ENCODE assay signal across 16 cellular contexts in the genomic region with DNA sequence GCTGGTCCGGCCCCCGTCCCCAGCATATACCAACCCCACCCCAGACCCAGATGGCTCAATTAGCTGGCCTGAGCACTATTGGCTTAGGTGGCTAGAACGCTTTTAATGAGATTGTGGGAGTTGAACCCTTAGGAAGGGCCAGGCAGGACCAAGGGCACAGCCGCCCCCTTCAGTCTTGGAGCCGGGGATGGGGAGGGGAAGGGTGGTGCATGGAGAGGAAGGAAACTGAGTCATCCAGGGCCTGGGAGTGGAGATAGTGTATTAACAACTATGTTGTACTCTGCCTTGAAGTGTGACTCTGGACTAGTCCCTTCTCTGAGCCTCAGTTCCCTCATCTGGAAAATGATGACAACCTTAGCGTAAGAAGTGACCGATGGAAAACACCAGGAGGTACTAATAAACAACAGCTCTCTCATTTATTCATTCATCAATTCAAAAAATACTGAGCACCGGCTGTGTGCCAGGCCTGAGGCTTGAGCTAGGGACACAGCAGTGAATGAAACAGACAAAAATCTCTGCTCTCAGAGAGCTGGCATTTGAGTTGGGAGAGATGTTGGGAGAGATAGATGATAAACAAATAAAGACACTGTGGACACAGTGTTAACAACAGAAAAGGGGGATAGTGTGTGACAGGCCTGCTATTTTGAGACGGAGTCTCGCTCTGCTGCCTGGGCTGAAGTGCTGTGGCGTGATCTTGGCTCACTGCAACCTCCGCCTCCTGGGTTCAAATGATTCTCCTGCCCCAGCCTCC. TPM values are rescaled to one million over a fixed set of nuclear protein-coding genes. Genes with fewer than 3 reads are reported as not detected.
A peak's percentile ranks its signal among the peaks of the same experiment; 100 is the strongest.
DNase-seq lines count a peak whose midpoint lies in the region; ATAC-seq, FAIRE-seq and TF ChIP-seq lines count a peak whose summit lies in the region.
"Had no signal": no experiment of that assay in that cellular context is flagged by ENCODE, and none has a peak within 500 bp of the region (broad histone marks: within the 10 kb centered on the region; RNA-seq: fewer than 3 reads in every experiment).

No MANE protein-coding gene starts in this region.

- no peak overlapping the region for H2BK20ac ChIP-seq in IMR-90 (ENCODE audit: low read depth, low read length)

- no peak overlapping the region for H4K5ac ChIP-seq in IMR-90 (ENCODE audit: low read depth, low read length)

- in situ Hi-C loops in IMR-90 (cut with MboI; ENCODE audit: low sequenced_read_pairs), result no loop called here

- no peak overlapping the region for H3K4me3 ChIP-seq in IMR-90 (ENCODE audit: insufficient read depth, low read depth, low read length)
- no peak overlapping the region for H3K4me3 ChIP-seq in endothelial cell of umbilical vein (replicated peaks in 1 of 3; ENCODE audit: insufficient read depth in 1 of 3, low read depth in 1 of 3, low read length in 3 of 3)
- H3K4me3 ChIP-seq in psoas muscle, result no peak overlapping the region
- no peak overlapping the region for H3K4me3 ChIP-seq in endodermal cell (ENCODE audit: low read length)
- H3K4me3 ChIP-seq: ascending aorta, gastroesophageal sphincter had no signal

- H3K27me3 ChIP-seq in IMR-90 (ENCODE audit: control insufficient read depth, insufficient read depth, low read length) (no peaks in the 10 kb centered on the region), endothelial cell of umbilical vein (ENCODE audit: control insufficient read depth in 2 of 2, insufficient read depth in 2 of 2, low read length in 2 of 2) (no peaks in the 10 kb centered on the region), psoas muscle (ENCODE audit: insufficient read depth in 3 of 3, low read length in 2 of 3) (no peaks in the 10 kb centered on the region), endodermal cell (ENCODE audit: control insufficient read depth, insufficient read depth, low read length, poor library complexity, severe bottlenecking) (no peaks in the 10 kb centered on the region)
- H3K27me3 ChIP-seq: ascending aorta, gastroesophageal sphincter had no signal

- H3K36me3 Mint-ChIP-seq in endodermal cell (ENCODE audit: low read depth), result peaks cover 46% of the 10 kb centered on the region

- H3K18ac ChIP-seq in IMR-90 (ENCODE audit: low read depth, low read length), result no peak overlapping the region

- no peak for TF ChIP-seq POLR2A in IMR-90 (IDR thresholded peaks at IDR 0.05; ENCODE audit: low read depth, low read length)
- TF ChIP-seq POLR2A in endothelial cell of umbilical vein (IDR thresholded peaks at IDR 0.05; ENCODE audit: low read depth, low read length), result no peak

- no peak for TF ChIP-seq RAD21 in IMR-90 (IDR thresholded peaks at IDR 0.05; ENCODE audit: low read length)

- FAIRE-seq in endothelial cell of umbilical vein (lab: Jason Lieb, UNC), result peak; percentile 99

- H3K9me3 ChIP-seq in IMR-90 (ENCODE audit: control insufficient read depth, insufficient read depth, low read length) (no peaks in the 10 kb centered on the region), endothelial cell of umbilical vein (replicated peaks; ENCODE audit: control insufficient read depth, insufficient read depth, low read length) (no peaks in the 10 kb centered on the region), psoas muscle (no peaks in the 10 kb centered on the region), endodermal cell (ENCODE audit: control insufficient read depth, low read length) (no peaks in the 10 kb centered on the region)
- H3K9me3 ChIP-seq: ascending aorta, gastroesophageal sphincter had no signal

- no peak overlapping the region for H2BK120ac ChIP-seq in IMR-90 (ENCODE audit: low read depth, low read length)

- H3K4me1 Mint-ChIP-seq in endodermal cell, result peaks cover 17% of the 10 kb centered on the region

- BruUV-seq in IMR-90 (replicated peaks; lab: Mats Ljungman, UMichigan) (no TSS peak), endothelial cell of umbilical vein (replicated peaks; lab: Mats Ljungman, UMichigan) (TSS peak; percentile 87)

- H4K20me1 ChIP-seq in IMR-90 (ENCODE audit: insufficient read depth, low read length) (peaks cover 68% of the 10 kb centered on the region), endothelial cell of umbilical vein (replicated peaks; ENCODE audit: control insufficient read depth, extremely low read depth, insufficient read depth, low read length) (no peaks in the 10 kb centered on the region)

- CTCF ChIA-PET in IMR-90 (lab: Yijun Ruan, JAX), result interaction anchor here (0.7 kb wide), 1 partner anchor 10 kb away, joined by 4 read pairs; no protein-coding TSS in a partner anchor
- CTCF ChIA-PET in endothelial cell of umbilical vein (lab: Charles Lee), result interaction anchor here (0.5 to 2.2 kb wide), 12 partner anchors 10 to 657 kb away, joined by 3 to 10 read pairs (median 6); no protein-coding TSS in a partner anchor

- H2AFZ ChIP-seq in IMR-90 (replicated peaks; ENCODE audit: low read length, poor library complexity) (no peak overlapping the region), endothelial cell of umbilical vein (ENCODE audit: low read depth, low read length) (no peak overlapping the region)

- H3K56ac ChIP-seq in IMR-90 (ENCODE audit: extremely low read depth, insufficient read depth, low read length), result no peak overlapping the region

- peak; percentile 20 for DNase-seq in NCI-H2029 treated with DMSO at 0.1 percent for 48 hours (lab: John Stamatoyannopoulos, UW)
- no peak for DNase-seq in NCI-H2029 (lab: John Stamatoyannopoulos, UW)
- DNase-seq in IMR-90, result no peak
- peak; percentile 90 for DNase-seq in endothelial cell of umbilical vein (ENCODE audit: low read depth, low spot score)
- no peak for DNase-seq in psoas muscle
- no peak for DNase-seq in NCI-H774 (lab: John Stamatoyannopoulos, UW)
- no peak for DNase-seq in KG1 (lab: John Stamatoyannopoulos, UW)
- no peak for DNase-seq in endodermal cell
- DNase-seq: effector CD4-positive, alpha-beta T cell; NCI-H1092; NCI-H226; posterior cingulate gyrus; SW 1271 had no signal

- peaks cover 41 to 83% of the 10 kb centered on the region in 2 experiments for H3K79me1 ChIP-seq in IMR-90 (ENCODE audit: low read depth in 1 of 2, low read length in 2 of 2)

- H2BK5ac ChIP-seq in IMR-90 (ENCODE audit: low read depth, low read length, poor library complexity, severe bottlenecking), result peak overlapping the region; percentile 26

- dilution Hi-C loops in IMR-90 (cut with HindIII; ENCODE audit: low sequenced_read_pairs, unreplicated experiment), result no loop called here
- dilution Hi-C loops in endothelial cell of umbilical vein (cut with MboI; ENCODE audit: extremely low pct_ligation_motif_present, low sequenced_read_pairs), result no loop called here

- H3K9me1 ChIP-seq in IMR-90 (ENCODE audit: insufficient read depth, low read length) (peaks cover 33% of the 10 kb centered on the region), endothelial cell of umbilical vein (replicated peaks; ENCODE audit: control insufficient read depth, extremely low read depth, insufficient read depth, low read length) (no peaks in the 10 kb centered on the region)

- no peak overlapping the region for H3K27ac Mint-ChIP-seq in endodermal cell

- peaks cover 55% of the 10 kb centered on the region for H3K36me3 ChIP-seq in IMR-90 (ENCODE audit: control insufficient read depth, insufficient read depth, low read length)
- H3K36me3 ChIP-seq in endothelial cell of umbilical vein (ENCODE audit: control insufficient read depth in 2 of 2, extremely low read depth in 1 of 2, insufficient read depth in 2 of 2, low read length in 2 of 2), result peaks cover 25 to 26% of the 10 kb centered on the region in 2 experiments
- H3K36me3 ChIP-seq in psoas muscle (ENCODE audit: insufficient read depth in 1 of 2, low read depth in 1 of 2), result peaks cover 0 to 29% of the 10 kb centered on the region in 2 donors
- H3K36me3 ChIP-seq in endodermal cell (ENCODE audit: control insufficient read depth, insufficient read depth, low read length), result peaks cover 43% of the 10 kb centered on the region

- H2BK15ac ChIP-seq in IMR-90 (ENCODE audit: low read depth, low read length), result no peak overlapping the region

- H3K27ac ChIP-seq in IMR-90 (ENCODE audit: insufficient read depth, low read length) (no peak overlapping the region), endothelial cell of umbilical vein (ENCODE audit: insufficient read depth, low read depth, low read length) (peak overlapping the region; percentile 82), psoas muscle (peak overlapping the region; percentile 47), endodermal cell (ENCODE audit: low read depth, low read length) (no peak overlapping the region)
- H3K27ac ChIP-seq: 22Rv1, ascending aorta had no signal

- POLR2A ChIA-PET in IMR-90 (lab: Charles Lee; ENCODE audit: unreplicated experiment) (no interaction called here), endothelial cell of umbilical vein (lab: Charles Lee) (interaction anchor here (0.8 to 1.1 kb wide), 3 partner anchors 11 to 26 kb away, joined by 3 to 4 read pairs (median 3); partner anchors contain the start of gene PEDS1)

- H3K4me1 ChIP-seq in IMR-90 (ENCODE audit: control insufficient read depth, insufficient read depth, low read length) (peaks cover 28% of the 10 kb centered on the region), endothelial cell of umbilical vein (ENCODE audit: control insufficient read depth, extremely low read depth, insufficient read depth, low read length) (peaks cover 64% of the 10 kb centered on the region), psoas muscle (peaks cover 57% of the 10 kb centered on the region), endodermal cell (ENCODE audit: control insufficient read depth, insufficient read depth, low read length) (no peaks in the 10 kb centered on the region)

- peaks cover 86% of the 10 kb centered on the region for H3K79me2 ChIP-seq in endothelial cell of umbilical vein (ENCODE audit: control insufficient read depth, insufficient read depth, low read length)

- ATAC-seq in IMR-90 (ENCODE audit: low read depth) (no peak), psoas muscle (no peak)
- ATAC-seq: gastroesophageal sphincter had no signal

- no peak overlapping the region for H3K14ac ChIP-seq in IMR-90 (replicated peaks; ENCODE audit: low read depth, low read length)

- no peaks in the 10 kb centered on the region for H3K27me3 Mint-ChIP-seq in endodermal cell (ENCODE audit: insufficient read depth)

- no peak overlapping the region for H4K91ac ChIP-seq in IMR-90 (ENCODE audit: insufficient read depth, low read depth, low read length)

- H3K9ac ChIP-seq in IMR-90 (ENCODE audit: low read depth, low read length) (no peak overlapping the region), endothelial cell of umbilical vein (replicated peaks; ENCODE audit: extremely low read depth, insufficient read depth, low read length) (peak overlapping the region; percentile 49), endodermal cell (ENCODE audit: extremely low read depth, low read length, poor library complexity, severe bottlenecking) (no peak overlapping the region)

- no peak overlapping the region for H4K8ac ChIP-seq in IMR-90 (ENCODE audit: low read depth in 2 of 2, low read length in 2 of 2)

- no peak overlapping the region for H2AK9ac ChIP-seq in IMR-90 (replicated peaks; ENCODE audit: low read depth, low read length, poor library complexity)

- WGBS in IMR-90 (ENCODE audit: extremely low coverage in 2 of 2, insufficient read length in 1 of 2), 2 experiments, result 50% methylated on average over 2 of the region's 12 CpGs; no CpG with 5 or more reads in 1 of the 2 experiments
- WGBS in psoas muscle, 3 donors, result 84 to 86% (median 85%) methylated on average over 12 of the region's 12 CpGs
- WGBS in endodermal cell (ENCODE audit: insufficient coverage in 1 of 2, insufficient read length in 1 of 2), 2 experiments, result 83 to 86% methylated on average over 10 to 11 of the region's 12 CpGs

- no peak overlapping the region for H2AK5ac ChIP-seq in IMR-90 (ENCODE audit: low read depth, low read length)

- H3K23ac ChIP-seq in IMR-90 (ENCODE audit: low read depth, low read length), result no peak overlapping the region

- intact Hi-C loops in IMR-90 (cut with micrococcal nuclease), result no loop called here
- intact Hi-C loops in endothelial cell of umbilical vein (cut with micrococcal nuclease), result loop anchor here (1.0 kb wide), 1 partner anchor 27 kb away; no protein-coding TSS in a partner anchor
- intact Hi-C loops in psoas muscle (cut with DNase I), result no loop called here

- TF ChIP-seq CTCF in IMR-90 (conservative IDR thresholded peaks at IDR 0.05; ENCODE audit: low read depth, low read length) (no peak), endothelial cell of umbilical vein (IDR thresholded peaks at IDR 0.05; ENCODE audit: extremely low read depth in 1 of 2, insufficient read depth in 1 of 2, low read depth in 1 of 2, low read length in 2 of 2) (no peak), psoas muscle (IDR thresholded peaks at IDR 0.05) (no peak), endodermal cell (conservative IDR thresholded peaks at IDR 0.05) (no peak)

- no peak overlapping the region for H3K4me3 Mint-ChIP-seq in endodermal cell

- no peaks in the 10 kb centered on the region for H3K9me3 Mint-ChIP-seq in endodermal cell

- H3K4me2 ChIP-seq in IMR-90 (ENCODE audit: low read depth, low read length) (no peak overlapping the region), endothelial cell of umbilical vein (ENCODE audit: insufficient read depth, low read length) (peak overlapping the region; percentile 68)

- peak overlapping the region; percentile 1; the same call in 1 of the 2 replicates for H3K4ac ChIP-seq in IMR-90 (ENCODE audit: low read depth, low read length)

RNA-seq across cellular contexts. Expression of gene PEDS1, which starts 11.5 kb away (rescaled TPM):
- total RNA-seq in IMR-90 (2012; rRNA removed) (24.0 and 25.3 TPM in 2 replicates), endothelial cell of umbilical vein (62.7 and 71.9 TPM in 2 replicates), psoas muscle (10 to 100 TPM; 17.5 to 59.2 (median 35.0) TPM), endodermal cell (10 to 100 TPM; 28.0 to 30.9 TPM)
- polyA plus RNA-seq in IMR-90 (2012; rRNA removed) (59.9 and 67.6 TPM in 2 replicates), endothelial cell of umbilical vein (131 and 182 TPM in 2 replicates), psoas muscle (10 to 100 TPM; 23.8 to 55.1 (median 49.2) TPM)
- polyA plus RNA-seq in IMR-90 (2012; cell fraction: cytosol; rRNA removed), result 26.9 and 58.5 TPM in 2 replicates
- 24.5 and 45.9 TPM in 2 replicates for polyA plus RNA-seq in IMR-90 (2012; cell fraction: nucleus; rRNA removed; ENCODE audit: low replicate concordance)
- 77.9 and 89.4 TPM in 2 replicates for polyA plus RNA-seq in endothelial cell of umbilical vein (2011; cell fraction: cytosol; rRNA removed)
- polyA plus RNA-seq in endothelial cell of umbilical vein (2011; cell fraction: nucleus; rRNA removed), result 40.6 and 46.8 TPM in 2 replicates
- 72.8 and 86.0 TPM in 2 replicates for polyA plus RNA-seq in endothelial cell of umbilical vein (2012)
- 125 and 128 TPM in 2 replicates for polyA minus RNA-seq in endothelial cell of umbilical vein
- 47.9 TPM for polyA minus RNA-seq in endothelial cell of umbilical vein (2011; cell fraction: cytosol; rRNA and poly(A)+ RNA removed)
- 16.3 and 20.4 TPM in 2 replicates for polyA minus RNA-seq in endothelial cell of umbilical vein (2011; cell fraction: nucleus; rRNA and poly(A)+ RNA removed)
- polyA plus RNA-seq in endodermal cell (2013, experiment 1 of 2), result 27.7 TPM
- polyA plus RNA-seq in endodermal cell (2013, experiment 2 of 2), result 22.7 TPM

RNA-seq across cellular contexts. Expression of gene UBE2V1, which starts 29.0 kb away (rescaled TPM):
- 20.1 and 41.4 TPM in 2 replicates for total RNA-seq in IMR-90 (2012; rRNA removed)
- 128 and 138 TPM in 2 replicates for polyA plus RNA-seq in IMR-90 (2012; rRNA removed)
- 46.2 and 74.3 TPM in 2 replicates for polyA plus RNA-seq in IMR-90 (2012; cell fraction: cytosol; rRNA removed)
- 37.1 and 141 TPM in 2 replicates for polyA plus RNA-seq in IMR-90 (2012; cell fraction: nucleus; rRNA removed; ENCODE audit: low replicate concordance)
- 147 and 156 TPM in 2 replicates for total RNA-seq in endothelial cell of umbilical vein
- 111 and 145 TPM in 2 replicates for polyA plus RNA-seq in endothelial cell of umbilical vein
- 127 and 148 TPM in 2 replicates for polyA plus RNA-seq in endothelial cell of umbilical vein (2011; cell fraction: cytosol; rRNA removed)
- 132 and 179 TPM in 2 replicates for polyA plus RNA-seq in endothelial cell of umbilical vein (2011; cell fraction: nucleus; rRNA removed)
- 159 and 193 TPM in 2 replicates for polyA plus RNA-seq in endothelial cell of umbilical vein (2012)
- polyA minus RNA-seq in endothelial cell of umbilical vein, result 135 and 140 TPM in 2 replicates
- 15.1 TPM for polyA minus RNA-seq in endothelial cell of umbilical vein (2011; cell fraction: cytosol; rRNA and poly(A)+ RNA removed)
- 136 and 191 TPM in 2 replicates for polyA minus RNA-seq in endothelial cell of umbilical vein (2011; cell fraction: nucleus; rRNA and poly(A)+ RNA removed)
- total RNA-seq in psoas muscle, result 10 to 100 TPM; 45.2 to 78.1 (median 57.5) TPM
- 100 to 1,000 TPM in 2 of 3 donors, 10 to 100 TPM in 1; 57.1 to 165 (median 103) TPM for polyA plus RNA-seq in psoas muscle
- total RNA-seq in endodermal cell, result 100 to 1,000 TPM; 165 to 168 TPM
- polyA plus RNA-seq in endodermal cell (2013, experiment 1 of 2), result 148 TPM
- polyA plus RNA-seq in endodermal cell (2013, experiment 2 of 2), result 147 TPM

RNA-seq across cellular contexts. Expression of gene CEBPB, which starts 48.6 kb away (rescaled TPM):
- 3.4 and 6.9 TPM in 2 replicates for total RNA-seq in IMR-90 (2012; rRNA removed)
- 17.4 and 33.6 TPM in 2 replicates for polyA plus RNA-seq in IMR-90 (2012; rRNA removed)
- polyA plus RNA-seq in IMR-90 (2012; cell fraction: cytosol; rRNA removed), result 18.5 and 103 TPM in 2 replicates
- 98.3 and 167 TPM in 2 replicates for polyA plus RNA-seq in IMR-90 (2012; cell fraction: nucleus; rRNA removed; ENCODE audit: low replicate concordance)
- total RNA-seq in endothelial cell of umbilical vein, result 8.9 and 11.4 TPM in 2 replicates
- 3.7 and 4.6 TPM in 2 replicates for polyA plus RNA-seq in endothelial cell of umbilical vein
- polyA plus RNA-seq in endothelial cell of umbilical vein (2011; cell fraction: cytosol; rRNA removed), result 1.7 and 2.7 TPM in 2 replicates
- polyA plus RNA-seq in endothelial cell of umbilical vein (2011; cell fraction: nucleus; rRNA removed), result 1.9 and 2.2 TPM in 2 replicates
- 3.7 and 6.3 TPM in 2 replicates for polyA plus RNA-seq in endothelial cell of umbilical vein (2012)
- polyA minus RNA-seq in endothelial cell of umbilical vein, result 1.6 TPM in 2 replicates
- 88.3 TPM for polyA minus RNA-seq in endothelial cell of umbilical vein (2011; cell fraction: cytosol; rRNA and poly(A)+ RNA removed)
- 1.2 and 6.4 TPM in 2 replicates for polyA minus RNA-seq in endothelial cell of umbilical vein (2011; cell fraction: nucleus; rRNA and poly(A)+ RNA removed)
- total RNA-seq in psoas muscle, result 100 to 1,000 TPM; 144 to 445 (median 283) TPM
- 100 to 1,000 TPM in 1 of 3 donors, 10 to 100 TPM in 2; 38.7 to 125 (median 83.2) TPM for polyA plus RNA-seq in psoas muscle
- 10 to 100 TPM; 14.9 to 15.1 TPM for total RNA-seq in endodermal cell
- polyA plus RNA-seq in endodermal cell (2013, experiment 1 of 2), result 11.9 TPM
- 8.9 TPM for polyA plus RNA-seq in endodermal cell (2013, experiment 2 of 2)

Comparison
In these comparisons a context has a peak if more than half of its experiments do, and no peak if none do; other contexts are left out.
1. DNase-seq: peak in NCI-H2029 treated with DMSO at 0.1 percent for 48 hours (single experiment) and endothelial cell of umbilical vein (single experiment); none in NCI-H2029 (single experiment), IMR-90 (single experiment), psoas muscle (0 of 2), NCI-H774 (single experiment), KG1 (single experiment) and endodermal cell (single experiment).
2. H3K27ac ChIP-seq: peak in endothelial cell of umbilical vein (single experiment) and psoas muscle (single experiment); none in IMR-90 (single experiment) and endodermal cell (single experiment).
3. RNA of gene CEBPB, which starts 48.6 kb away (total RNA-seq): 144 to 445 TPM in psoas muscle; 14.9 to 15.1 TPM in endodermal cell, 8.9 to 11.4 TPM in endothelial cell of umbilical vein and 3.4 to 6.9 TPM in IMR-90; every median in the first group is over 4 times any median in the second.